In the genomic region with DNA sequence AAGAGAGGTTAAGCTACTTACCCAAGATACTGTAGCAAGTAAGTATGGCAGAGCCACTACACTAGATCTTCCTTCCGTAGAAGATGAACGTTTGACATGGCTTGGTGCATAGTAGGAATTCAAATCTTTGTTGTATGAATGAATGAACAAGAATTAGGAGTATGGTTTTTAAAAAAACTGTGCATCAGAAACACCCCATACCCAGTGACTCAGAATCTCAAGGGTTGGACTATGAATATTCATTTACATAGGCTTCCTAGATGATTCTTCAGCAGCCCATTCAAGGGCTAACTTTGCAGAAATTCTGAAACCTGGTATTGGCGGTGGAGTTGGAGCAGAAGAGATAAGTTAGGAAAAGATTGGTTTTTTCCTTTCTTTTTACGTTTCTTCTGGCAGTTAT, we compare ENCODE assay signal across 12 cellular contexts. TPM values are rescaled to one million over a fixed set of nuclear protein-coding genes. Genes with fewer than 3 reads are reported as not detected.
DNase-seq lines count a peak whose midpoint lies in the region; ATAC-seq and TF ChIP-seq lines count a peak whose summit lies in the region.
"Had no signal": no experiment of that assay in that cellular context is flagged by ENCODE, and none has a peak within 500 bp of the region (broad histone marks: within the 10 kb centered on the region; RNA-seq: fewer than 3 reads in every experiment).

No MANE protein-coding gene starts in this region.

- peaks cover 77% of the 10 kb centered on the region for H3K4me1 Mint-ChIP-seq in T-helper 2 cell treated with Interferon-gamma antibody and Interleukin-4, amounts not matched to agents 5 μg/mL and 100 μg/mL, for 36 hours (ENCODE audit: low read depth)
- H3K4me1 Mint-ChIP-seq in osteocyte (ENCODE audit: unreplicated experiment), result peaks cover 88% of the 10 kb centered on the region

- H3K36me3 Mint-ChIP-seq in T-helper 2 cell treated with Interferon-gamma antibody and Interleukin-4, amounts not matched to agents 5 μg/mL and 100 μg/mL, for 36 hours (ENCODE audit: low read depth), result peaks cover 64% of the 10 kb centered on the region
- peaks cover 4% of the 10 kb centered on the region for H3K36me3 Mint-ChIP-seq in osteocyte (ENCODE audit: unreplicated experiment)

- peak overlapping the region; percentile 28 for H3K27ac Mint-ChIP-seq in T-helper 2 cell treated with Interferon-gamma antibody and Interleukin-4, amounts not matched to agents 5 μg/mL and 100 μg/mL, for 36 hours
- H3K27ac Mint-ChIP-seq in osteocyte (ENCODE audit: unreplicated experiment), result peak overlapping the region; percentile 83
- H3K27ac Mint-ChIP-seq: neural progenitor cell had no signal

- DNase-seq in T-helper 2 cell treated with Interferon-gamma antibody and Interleukin-4, amounts not matched to agents 5 μg/mL and 100 μg/mL, for 36 hours (ENCODE audit: low spot score), result no peak
- DNase-seq in T-helper 2 cell (no peak), NCI-H82 (lab: John Stamatoyannopoulos, UW) (peak; percentile 45), astrocyte of the hippocampus (ENCODE audit: low read depth, low spot score) (peak; percentile 39), osteocyte (ENCODE audit: extremely low spot score, unreplicated experiment) (no peak), superior temporal gyrus (ENCODE audit: extremely low spot score) (no peak)
- DNase-seq: NCI-H226; stimulated activated CD4-positive, alpha-beta T cell treated with anti-CD3 and anti-CD28 coated beads, Interleukin-2, amount 100 ng/mL, for 24 hours; testis had no signal

- TF ChIP-seq CTCF in osteocyte (IDR thresholded peaks at IDR 0.05), result no peak

- H3K27me3 Mint-ChIP-seq in T-helper 2 cell treated with Interferon-gamma antibody and Interleukin-4, amounts not matched to agents 5 μg/mL and 100 μg/mL, for 36 hours (ENCODE audit: low read depth), result no peaks in the 10 kb centered on the region
- H3K27me3 Mint-ChIP-seq in osteocyte (ENCODE audit: unreplicated experiment), result no peaks in the 10 kb centered on the region

- no peak for ATAC-seq in HG03457 (IDR thresholded peaks at IDR 0.05; ENCODE audit: unreplicated experiment)
- no peak for ATAC-seq in HG03354 (IDR thresholded peaks at IDR 0.05; ENCODE audit: poor library complexity, severe bottlenecking, unreplicated experiment)

- peak overlapping the region; percentile 100 for H3K4me3 Mint-ChIP-seq in T-helper 2 cell treated with Interferon-gamma antibody and Interleukin-4, amounts not matched to agents 5 μg/mL and 100 μg/mL, for 36 hours
- H3K4me3 Mint-ChIP-seq in osteocyte (ENCODE audit: unreplicated experiment), result peak overlapping the region; percentile 18
- H3K4me3 Mint-ChIP-seq: neural progenitor cell had no signal

- no peaks in the 10 kb centered on the region for H3K9me3 Mint-ChIP-seq in T-helper 2 cell treated with Interferon-gamma antibody and Interleukin-4, amounts not matched to agents 5 μg/mL and 100 μg/mL, for 36 hours
- no peaks in the 10 kb centered on the region for H3K9me3 Mint-ChIP-seq in osteocyte (ENCODE audit: unreplicated experiment)

RNA-seq across cellular contexts. Expression of a gene that starts 5.4 kb away (rescaled TPM):
- 255 and 265 TPM in 2 replicates for total RNA-seq in osteocyte

Comparison
In these comparisons a context has a peak if more than half of its experiments do, and no peak if none do; other contexts are left out.
1. DNase-seq: peak in NCI-H82 (single experiment) and astrocyte of the hippocampus (single experiment); none in T-helper 2 cell treated with Interferon-gamma antibody and Interleukin-4, amounts not matched to agents 5 μg/mL and 100 μg/mL, for 36 hours (single experiment), T-helper 2 cell (0 of 5), osteocyte (single experiment) and superior temporal gyrus (single experiment).